1 cellular context compared by ENCODE assay signal in genomic region chr10:79390551-79391229, GRCh38.
TF ChIP-seq lines count a peak whose summit lies in the region.

No MANE protein-coding gene starts in this region.

TF ChIP-seq in K562, 482 proteins besides CTCF, POLR2A, EP300 and RAD21 (continues in another document):
- 0 out of 2 replicates have a peak, but pooled peaks have one; percentile 29 for TF ChIP-seq BRD4 (IDR thresholded peaks at IDR 0.05)
- 0 out of 2 replicates have a peak, but pooled peaks have one; percentile 14 for TF ChIP-seq RREB1 (CRISPR knock-in tag; IDR thresholded peaks at IDR 0.05)
- TF ChIP-seq ARID1B (IDR thresholded peaks at IDR 0.05): peak; percentile 40
- no peak for TF ChIP-seq ZNF174 (CRISPR knock-in tag; IDR thresholded peaks at IDR 0.05)
- TF ChIP-seq ZNF407 (IDR thresholded peaks at IDR 0.05; ENCODE audit: low read depth): no peak
- TF ChIP-seq ZNF318 (IDR thresholded peaks at IDR 0.05; ENCODE audit: borderline replicate concordance in 1 of 2, low read depth in 1 of 2): no peak
- TF ChIP-seq ESRRA (IDR thresholded peaks at IDR 0.05; ENCODE audit: borderline replicate concordance, low read depth): peak; percentile 36; the same call in 1 of the 2 replicates
- no peak for TF ChIP-seq CHCHD3 (CRISPR knock-in tag; IDR thresholded peaks at IDR 0.05)
- peak; percentile 34 for TF ChIP-seq SP2 (IDR thresholded peaks at IDR 0.05; ENCODE audit: extremely low read depth, low read depth, low read length, poor library complexity, severe bottlenecking)
- TF ChIP-seq MYC (IDR thresholded peaks at IDR 0.05; ENCODE audit: low read depth, low read length): peak; percentile 34; the same call in 1 of the 2 replicates
- TF ChIP-seq MYC (CRISPR knock-in tag; IDR thresholded peaks at IDR 0.05; ENCODE audit: borderline replicate concordance, low read depth): 0 out of 2 replicates have a peak, but pooled peaks have one; percentile 30
- TF ChIP-seq POLR2G (IDR thresholded peaks at IDR 0.05; ENCODE audit: low read depth, low read length): peak; percentile 81
- 0 out of 2 replicates have a peak, but pooled peaks have one; percentile 47 for TF ChIP-seq CC2D1A (IDR thresholded peaks at IDR 0.05)
- no peak for TF ChIP-seq ARHGAP35 (IDR thresholded peaks at IDR 0.05; ENCODE audit: partially characterized antibody)
- TF ChIP-seq ARID3B (CRISPR knock-in tag; IDR thresholded peaks at IDR 0.05; ENCODE audit: borderline replicate concordance): no peak
- TF ChIP-seq NR2C1 (IDR thresholded peaks at IDR 0.05): peak; percentile 31; the same call in 1 of the 2 replicates
- 0 out of 2 replicates have a peak, but pooled peaks have one; percentile 43 for TF ChIP-seq NR2C1 (tag; IDR thresholded peaks at IDR 0.05)
- TF ChIP-seq SIN3A (IDR thresholded peaks at IDR 0.05; ENCODE audit: borderline replicate concordance in 2 of 2, control insufficient read depth in 1 of 2, low read depth in 2 of 2, low read length in 2 of 2): peak in 1 of 2 experiments; percentile 27; a peak in 1 of 4 replicates
- TF ChIP-seq SMAD4 (CRISPR knock-in tag; conservative IDR thresholded peaks at IDR 0.05): peak; percentile 65; the same call in 1 of the 2 replicates
- peak; percentile 50; the same call in 1 of the 2 replicates for TF ChIP-seq ELF2 (CRISPR knock-in tag; IDR thresholded peaks at IDR 0.05)
- TF ChIP-seq KLF10 (CRISPR knock-in tag; IDR thresholded peaks at IDR 0.05): no peak
- peak; percentile 95 for TF ChIP-seq TFAP4 (CRISPR knock-in tag; IDR thresholded peaks at IDR 0.05; ENCODE audit: borderline replicate concordance)
- TF ChIP-seq GABPA (tag; conservative IDR thresholded peaks at IDR 0.05; ENCODE audit: low read depth): peak; percentile 75
- TF ChIP-seq POLR3G (IDR thresholded peaks at IDR 0.05; ENCODE audit: extremely low read depth, insufficient read length, insufficient replicate concordance): no peak
- no peak for TF ChIP-seq HOXB6 (CRISPR knock-in tag; IDR thresholded peaks at IDR 0.05; ENCODE audit: borderline replicate concordance)
- peak in 1 of 2 experiments; percentile 29; a peak in 1 of 3 replicates for TF ChIP-seq CBX3 (IDR thresholded peaks at IDR 0.05; ENCODE audit: borderline replicate concordance in 1 of 2, low read length in 2 of 2)
- TF ChIP-seq COPS2 (conservative IDR thresholded peaks at IDR 0.05): no peak
- peak; percentile 84; the same call in 1 of the 2 replicates for TF ChIP-seq LCOR (CRISPR knock-in tag; IDR thresholded peaks at IDR 0.05)
- TF ChIP-seq ZNF24 (IDR thresholded peaks at IDR 0.05): no peak
